ENCODE assay signal across 15 cellular contexts in genomic region chr2:112577756-112578155, GRCh38. TPM values are rescaled to one million over a fixed set of nuclear protein-coding genes. Genes with fewer than 3 reads are reported as not detected.
DNase-seq lines count a peak whose midpoint lies in the region; FAIRE-seq and TF ChIP-seq lines count a peak whose summit lies in the region.
"Had no signal": no experiment of that assay in that cellular context is flagged by ENCODE, and none has a peak within 500 bp of the region (broad histone marks: within the 10 kb centered on the region; RNA-seq: fewer than 3 reads in every experiment).

No MANE protein-coding gene starts in this region.

- FAIRE-seq in D721Med (lab: Jason Lieb, UNC): no peak
- FAIRE-seq: TTC549 had no signal

- peaks cover 1% of the 10 kb centered on the region for H3K36me3 ChIP-seq in kidney epithelial cell (ENCODE audit: control insufficient read depth, insufficient read depth, low read length)

- no peaks in the 10 kb centered on the region for H3K27me3 ChIP-seq in kidney epithelial cell (ENCODE audit: control insufficient read depth, insufficient read depth, low read length)
- H3K27me3 ChIP-seq: gastroesophageal sphincter had no signal

- H3K4me3 ChIP-seq in AG10803 (ENCODE audit: low read length): no peak overlapping the region
- H3K4me3 ChIP-seq in astrocyte of the spinal cord (ENCODE audit: low read depth, low read length): no peak overlapping the region
- H3K4me3 ChIP-seq in kidney epithelial cell (ENCODE audit: low read depth, low read length): no peak overlapping the region
- H3K4me3 ChIP-seq: gastroesophageal sphincter had no signal

- in situ Hi-C loops in astrocyte of the spinal cord (cut with HindIII; ENCODE audit: low sequenced_read_pairs): no loop called here
- in situ Hi-C loops in GM13977 (cut with MboI; ENCODE audit: low pct_unique_long_range_greater_than_20kb, low sequenced_read_pairs, unreplicated experiment): loop anchor here (25.0 kb wide), 2 partner anchors 315 to 690 kb away; partner anchors contain the start of genes ANAPC1, MERTK and ZC3H8

- peaks cover 5% of the 10 kb centered on the region; the same call in 1 of the 2 replicates for H3K36me3 Mint-ChIP-seq in HFFc6 (ENCODE audit: low read depth)

- peaks cover 40% of the 10 kb centered on the region for H3K4me1 Mint-ChIP-seq in HFFc6 (ENCODE audit: low read depth)

- H3K4me3 Mint-ChIP-seq in HFFc6: no peak overlapping the region
- H3K4me3 Mint-ChIP-seq: activated naive CD4-positive, alpha-beta T cell treated with anti-CD3 and anti-CD28 coated beads, Interleukin-2, amount 50 U/mL, for 24 hours; dendritic cell treated with granulocyte-macrophage colony-stimulating factor and Interleukin-4, amounts not matched to agents 40 ng/mL and 50 ng/mL, for 4 days; natural killer cell treated with Interleukin-12 subunit alpha and Interleukin-12 subunit beta and Interleukin-15 and Interleukin-18, amount 100 ng/mL, for 72 hours had no signal

- TF ChIP-seq CTCF in AG10803 (conservative IDR thresholded peaks at IDR 0.05; ENCODE audit: low read length) (peak; percentile 44), HFFc6 (IDR thresholded peaks at IDR 0.05) (peak; percentile 46), astrocyte of the spinal cord (IDR thresholded peaks at IDR 0.05; ENCODE audit: low read depth, low read length) (no peak), kidney epithelial cell (IDR thresholded peaks at IDR 0.05; ENCODE audit: insufficient read depth, low read length, poor library complexity, severe bottlenecking) (peak; percentile 32), D721Med (IDR thresholded peaks at IDR 0.05; ENCODE audit: insufficient read depth, missing control alignments) (no peak), GM13977 (IDR thresholded peaks at IDR 0.05; ENCODE audit: extremely low read depth, insufficient read depth, missing control alignments) (no peak)

- DNase-seq in AG10803 (ENCODE audit: low read depth) (peak; percentile 51), HFFc6 (peak; percentile 24), astrocyte of the spinal cord (ENCODE audit: low read depth, low spot score) (peak; percentile 22), kidney epithelial cell (ENCODE audit: low read depth) (no peak), D721Med (ENCODE audit: insufficient read length, low spot score) (no peak), GM13977 (ENCODE audit: low spot score) (no peak), putamen (ENCODE audit: low spot score) (no peak)
- no peak for DNase-seq in activated CD4-positive, alpha-beta T cell treated with anti-CD3 and anti-CD28 coated beads for 4 hours
- DNase-seq: NCI-H1092 treated with DMSO at 0.1 percent for 48 hours, RPMI8226 had no signal

- no peaks in the 10 kb centered on the region for H3K9me3 Mint-ChIP-seq in HFFc6
- H3K9me3 Mint-ChIP-seq: activated naive CD4-positive, alpha-beta T cell treated with anti-CD3 and anti-CD28 coated beads, Interleukin-2, amount 50 U/mL, for 24 hours; dendritic cell treated with granulocyte-macrophage colony-stimulating factor and Interleukin-4, amounts not matched to agents 40 ng/mL and 50 ng/mL, for 4 days; natural killer cell treated with Interleukin-12 subunit alpha and Interleukin-12 subunit beta and Interleukin-15 and Interleukin-18, amount 100 ng/mL, for 72 hours had no signal

- H3K27me3 Mint-ChIP-seq in HFFc6 (ENCODE audit: insufficient read depth): peaks cover 2% of the 10 kb centered on the region; the same call in 1 of the 2 replicates
- H3K27me3 Mint-ChIP-seq: activated naive CD4-positive, alpha-beta T cell treated with anti-CD3 and anti-CD28 coated beads, Interleukin-2, amount 50 U/mL, for 24 hours; dendritic cell treated with granulocyte-macrophage colony-stimulating factor and Interleukin-4, amounts not matched to agents 40 ng/mL and 50 ng/mL, for 4 days; natural killer cell treated with Interleukin-12 subunit alpha and Interleukin-12 subunit beta and Interleukin-15 and Interleukin-18, amount 100 ng/mL, for 72 hours had no signal

- no peak overlapping the region for H3K27ac Mint-ChIP-seq in HFFc6
- H3K27ac Mint-ChIP-seq: activated naive CD4-positive, alpha-beta T cell treated with anti-CD3 and anti-CD28 coated beads, Interleukin-2, amount 50 U/mL, for 24 hours; dendritic cell treated with granulocyte-macrophage colony-stimulating factor and Interleukin-4, amounts not matched to agents 40 ng/mL and 50 ng/mL, for 4 days; natural killer cell treated with Interleukin-12 subunit alpha and Interleukin-12 subunit beta and Interleukin-15 and Interleukin-18, amount 100 ng/mL, for 72 hours had no signal

RNA-seq across cellular contexts. Expression of gene CHCHD5, which starts 6.7 kb away (rescaled TPM):
- 10 to 100 TPM; 26.9 to 43.2 (median 32.6) TPM for total RNA-seq in HFFc6 (2021; fragmentation: NEBNext Ultra II Directional; extraction: Animal tissue kit (Norgen Biotek cat#: 25700))
- 33.5 and 36.5 TPM in 2 replicates for total RNA-seq in kidney epithelial cell

RNA-seq across cellular contexts. Expression of gene POLR1B, which starts 35.5 kb away (rescaled TPM):
- total RNA-seq in HFFc6 (2021; fragmentation: NEBNext Ultra II Directional; extraction: Animal tissue kit (Norgen Biotek cat#: 25700)): 10 to 100 TPM; 15.1 to 27.5 (median 17.6) TPM
- total RNA-seq in kidney epithelial cell: 20.8 and 20.9 TPM in 2 replicates

Comparison
In these comparisons a context has a peak if more than half of its experiments do, and no peak if none do; other contexts are left out.
1. DNase-seq: peak in AG10803 (single experiment), HFFc6 (single experiment) and astrocyte of the spinal cord (single experiment); none in kidney epithelial cell (single experiment), D721Med (single experiment), GM13977 (single experiment), activated CD4-positive, alpha-beta T cell treated with anti-CD3 and anti-CD28 coated beads for 4 hours (0 of 2) and putamen (single experiment).
2. CTCF ChIP-seq: peak in AG10803 (single experiment), HFFc6 (single experiment) and kidney epithelial cell (single experiment); none in astrocyte of the spinal cord (single experiment), D721Med (single experiment) and GM13977 (single experiment).